In genomic region chr12:66035289-66035961, GRCh38 we compare ENCODE assay signal across 8 cellular contexts.
DNase-seq lines count a peak whose midpoint lies in the region; ATAC-seq and TF ChIP-seq lines count a peak whose summit lies in the region.

No MANE protein-coding gene starts in this region.

- H3K9me3 Mint-ChIP-seq in activated naive CD4-positive, alpha-beta T cell treated with anti-CD3 and anti-CD28 coated beads, Interleukin-2, amount 50 U/mL, for 72 hours = no peaks in the 10 kb centered on the region

- no peak overlapping the region for H3K27ac Mint-ChIP-seq in activated naive CD4-positive, alpha-beta T cell treated with anti-CD3 and anti-CD28 coated beads, Interleukin-2, amount 50 U/mL, for 72 hours

- H3K36me3 ChIP-seq in Karpas-422 (ENCODE audit: insufficient read depth, low read length) (no peaks in the 10 kb centered on the region), prostate gland (no peaks in the 10 kb centered on the region)

- H3K27me3 ChIP-seq in Karpas-422 (ENCODE audit: low read length) = no peaks in the 10 kb centered on the region
- H3K27me3 ChIP-seq in prostate gland (replicated peaks; ENCODE audit: insufficient read depth) = no peaks in the 10 kb centered on the region

- H3K4me3 ChIP-seq in Karpas-422 (ENCODE audit: low read length) (no peak overlapping the region), prostate gland (no peak overlapping the region)

- intact Hi-C loops in prostate gland (cut with DNase I) = no loop called here

- TF ChIP-seq CTCF in prostate gland (IDR thresholded peaks at IDR 0.05) = peak in 1 of 4 experiments; percentile 16

- no peaks in the 10 kb centered on the region for H3K9me2 ChIP-seq in Karpas-422 (replicated peaks; ENCODE audit: insufficient read depth, low read length)

- no peaks in the 10 kb centered on the region for H3K36me3 Mint-ChIP-seq in activated naive CD4-positive, alpha-beta T cell treated with anti-CD3 and anti-CD28 coated beads, Interleukin-2, amount 50 U/mL, for 72 hours

- 47% methylated on average over 4 of the region's 4 CpGs for whole genome bisulfite sequencing in prostate gland

- no peak overlapping the region for H2AFZ ChIP-seq in Karpas-422 (ENCODE audit: low read length)

- H3K4me1 ChIP-seq in Karpas-422 (ENCODE audit: low read length) = no peaks in the 10 kb centered on the region
- H3K4me1 ChIP-seq in prostate gland (replicated peaks) = no peaks in the 10 kb centered on the region

- H3K9me3 ChIP-seq in Karpas-422 (ENCODE audit: low read length) = no peaks in the 10 kb centered on the region
- H3K9me3 ChIP-seq in prostate gland = no peaks in the 10 kb centered on the region

- TF ChIP-seq POLR2A in prostate gland (IDR thresholded peaks at IDR 0.05) = no peak

- DNase-seq in DMS53 (lab: John Stamatoyannopoulos, UW) (peak; percentile 78), Karpas-422 (peak; percentile 80), amniotic epithelial cell (ENCODE audit: low read depth) (peak; percentile 62), lung microvascular endothelial cell (ENCODE audit: low read depth in 2 of 2) (peak; percentile 74 to 75), prostate gland (ENCODE audit: low spot score) (no peak)
- DNase-seq in activated naive CD4-positive, alpha-beta T cell treated with anti-CD3 and anti-CD28 coated beads, Interleukin-2, amount 50 U/mL, for 72 hours (ENCODE audit: low spot score in 2 of 2) = no peak

- H3K27ac ChIP-seq in Karpas-422 (ENCODE audit: low read length) = no peak overlapping the region
- H3K27ac ChIP-seq in prostate gland = no peak overlapping the region

- H3K79me2 ChIP-seq in Karpas-422 (ENCODE audit: low read length) = no peaks in the 10 kb centered on the region

- no peak overlapping the region for H3K4me2 ChIP-seq in Karpas-422 (ENCODE audit: low read depth, low read length, poor library complexity, severe bottlenecking)

- no peak overlapping the region for H3K9ac ChIP-seq in Karpas-422 (ENCODE audit: low read length)

- no peak for ATAC-seq in activated naive CD4-positive, alpha-beta T cell treated with anti-CD3 and anti-CD28 coated beads, Interleukin-2, amount 50 U/mL, for 72 hours
- no peak for ATAC-seq in HG02885 (IDR thresholded peaks at IDR 0.05; ENCODE audit: poor library complexity, unreplicated experiment)
- no peak for ATAC-seq in GM21447 (IDR thresholded peaks at IDR 0.05; ENCODE audit: unreplicated experiment)

- no peaks in the 10 kb centered on the region for H4K20me1 ChIP-seq in Karpas-422 (ENCODE audit: insufficient read depth, low read depth, low read length)

Comparison
In these comparisons a context has a peak if more than half of its experiments do, and no peak if none do; other contexts are left out.
1. DNase-seq: peak in DMS53 (single experiment), Karpas-422 (single experiment), amniotic epithelial cell (single experiment) and lung microvascular endothelial cell (2 of 2); none in prostate gland (single experiment) and activated naive CD4-positive, alpha-beta T cell treated with anti-CD3 and anti-CD28 coated beads, Interleukin-2, amount 50 U/mL, for 72 hours (0 of 2).